ENCODE assay signal across 23 cellular contexts in genomic region chr6:128246472-128246871, GRCh38.
"Had no signal": no experiment of that assay in that cellular context is flagged by ENCODE, and none has a peak within 500 bp of the region (broad histone marks: within the 10 kb centered on the region; RNA-seq: fewer than 3 reads in every experiment).

No MANE protein-coding gene starts in this region.

- H3K36me3 ChIP-seq: heart right ventricle, right atrium auricular region, transverse colon had no signal

- ATAC-seq: activated T-cell treated with anti-CD3 and anti-CD28 coated beads, Interleukin-2, amount 50 U/mL, for 72 hours; heart right ventricle; left lobe of liver; mucosa of descending colon; naive thymus-derived CD8-positive, alpha-beta T cell had no signal

- H3K27me3 ChIP-seq: heart right ventricle, right atrium auricular region, transverse colon had no signal

- H3K4me1 ChIP-seq: transverse colon had no signal

- H3K4me3 ChIP-seq: heart right ventricle, mucosa of descending colon, right atrium auricular region, skin epidermis, transverse colon had no signal

- H3K27ac ChIP-seq: heart right ventricle, right atrium auricular region, skin epidermis, transverse colon had no signal

- H3K9me3 ChIP-seq: heart right ventricle, mucosa of descending colon, right atrium auricular region, transverse colon had no signal

- FAIRE-seq: frontal cortex had no signal

- DNase-seq: activated B cell treated with CpG ODN at 0.5 μM for 24 hours; activated CD4-positive, alpha-beta T cell treated with anti-CD3 and anti-CD28 coated beads, Interleukin-2, amount 10 ng/mL, durations not matched to agents 7 days and 5 days; activated CD8-positive, alpha-beta memory T cell treated with anti-CD3 and anti-CD28 coated beads, Interleukin-2, amount 50 U/mL, for 48 hours; activated gamma-delta T cell treated with Interleukin-2 at 50 U/mL for 16 hours; activated T-cell treated with anti-CD3 and anti-CD28 coated beads, Interleukin-2, amount 50 U/mL, for 72 hours; amygdala; cortex of kidney; effector CD4-positive, alpha-beta T cell; heart right ventricle; islet precursor cell; mammary epithelial cell; mucosa of descending colon; naive thymus-derived CD8-positive, alpha-beta T cell; stimulated activated CD4-positive, alpha-beta T cell treated with anti-CD3 and anti-CD28 coated beads, Interleukin-15, amount 100 ng/mL, for 24 hours; stimulated activated CD4-positive, alpha-beta T cell treated with anti-CD3 and anti-CD28 coated beads, Interleukin-4, amount 100 ng/mL, for 1 hour; stimulated activated naive CD4-positive, alpha-beta T cell treated with Interleukin-2 at 50 U/mL for 16 hours; substantia nigra; T-helper 2 cell; transverse colon had no signal
